Comparison of ENCODE assay signal across 11 cellular contexts in the genomic region with DNA sequence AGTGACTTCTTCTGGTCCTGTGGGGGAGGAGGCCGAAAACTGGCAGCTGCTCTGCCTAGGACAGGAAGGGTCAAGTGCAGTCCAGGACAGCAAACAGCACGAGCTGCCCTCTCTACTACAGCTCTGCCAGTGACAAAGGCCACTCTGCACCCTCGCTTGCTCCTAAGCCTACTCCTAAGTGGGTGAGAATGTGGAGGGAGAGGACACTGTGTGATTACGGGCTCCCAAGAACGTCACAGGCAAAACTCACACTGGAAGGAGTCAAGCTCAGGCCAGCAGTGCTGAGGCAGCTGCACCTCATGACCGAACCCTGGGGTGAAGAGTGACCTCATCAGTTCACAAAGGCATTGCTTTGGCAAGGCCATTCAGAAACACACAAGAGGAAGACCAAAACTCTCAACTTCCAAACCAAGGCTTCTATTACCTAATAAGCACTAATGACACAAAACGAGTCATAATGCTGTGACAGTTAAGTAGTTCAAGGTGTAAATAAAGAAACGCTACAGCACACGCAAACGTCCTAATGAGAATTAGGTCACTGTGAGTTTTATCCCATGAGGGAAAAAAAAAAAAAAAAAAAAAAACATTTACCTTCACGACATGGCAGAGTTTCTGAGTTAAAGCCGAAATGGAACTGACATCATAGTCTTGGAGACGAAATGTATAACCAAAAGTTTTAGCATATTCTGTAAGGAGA. TPM values are rescaled to one million over a fixed set of nuclear protein-coding genes. Genes with fewer than 3 reads are reported as not detected.
DNase-seq lines count a peak whose midpoint lies in the region; ATAC-seq and TF ChIP-seq lines count a peak whose summit lies in the region.
"Had no signal": no experiment of that assay in that cellular context is flagged by ENCODE, and none has a peak within 500 bp of the region (broad histone marks: within the 10 kb centered on the region; RNA-seq: fewer than 3 reads in every experiment).

No MANE protein-coding gene starts in this region.

- intact Hi-C loops in body of pancreas (cut with DNase I) = no loop called here

- H3K27ac ChIP-seq in body of pancreas (no peak overlapping the region), skeletal muscle tissue (ENCODE audit: low read depth, low read length) (peak overlapping the region; percentile 73)

- no peaks in the 10 kb centered on the region for H3K27me3 Mint-ChIP-seq in naive thymus-derived CD8-positive, alpha-beta T cell

- DNase-seq in MV-4-11 (lab: John Stamatoyannopoulos, UW) = peak; percentile 61
- peak in 2 of 4 donors; percentile 33 to 57 for DNase-seq in body of pancreas
- peak; percentile 20 for DNase-seq in kidney tubule cell (ENCODE audit: low spot score)
- DNase-seq in naive thymus-derived CD8-positive, alpha-beta T cell = no peak
- DNase-seq in stimulated activated CD4-positive, alpha-beta T cell treated with anti-CD3 and anti-CD28 coated beads, Interleukin-12 subunit alpha, Interleukin-12 subunit beta, amount 100 ng/mL, for 4 hours = no peak
- DNase-seq in NCI-H1105 treated with DMSO at 0.1 percent for 48 hours (lab: John Stamatoyannopoulos, UW) = no peak
- DNase-seq: GF-D8, immature natural killer cell, SW 1271 had no signal

- H3K27me3 ChIP-seq in body of pancreas (no peaks in the 10 kb centered on the region), skeletal muscle tissue (ENCODE audit: control insufficient read depth in 3 of 3, insufficient read depth in 3 of 3, low read length in 3 of 3) (no peaks in the 10 kb centered on the region)

- no peaks in the 10 kb centered on the region for H3K9me3 Mint-ChIP-seq in naive thymus-derived CD8-positive, alpha-beta T cell
- H3K9me3 Mint-ChIP-seq: immature natural killer cell had no signal

- WGBS in body of pancreas, 2 donors = 77 to 89% methylated on average over 13 of the region's 13 CpGs

- peaks cover 10% of the 10 kb centered on the region for H3K4me1 ChIP-seq in body of pancreas
- peaks cover 16 to 23% (median 23%) of the 10 kb centered on the region in 3 donors for H3K4me1 ChIP-seq in skeletal muscle tissue (ENCODE audit: control insufficient read depth in 3 of 3, insufficient read depth in 3 of 3, low read length in 3 of 3)

- H3K9me3 ChIP-seq in body of pancreas (no peaks in the 10 kb centered on the region), skeletal muscle tissue (ENCODE audit: control insufficient read depth in 3 of 3, low read length in 3 of 3) (no peaks in the 10 kb centered on the region)

- H3K36me3 ChIP-seq in body of pancreas (replicated peaks in 1 of 2; ENCODE audit: insufficient read depth in 1 of 2, low read depth in 2 of 2) = peaks cover 9 to 21% of the 10 kb centered on the region in 2 donors
- peaks cover 36 to 59% (median 58%) of the 10 kb centered on the region in 3 donors for H3K36me3 ChIP-seq in skeletal muscle tissue (ENCODE audit: control insufficient read depth in 3 of 3, insufficient read depth in 3 of 3, low read length in 3 of 3)

- peaks cover 0 to 100% (median 38%) of the 10 kb centered on the region in 3 donors for H3K36me3 Mint-ChIP-seq in naive thymus-derived CD8-positive, alpha-beta T cell

- no peak for TF ChIP-seq CTCF in body of pancreas (IDR thresholded peaks at IDR 0.05)

- POLR2A ChIA-PET in naive thymus-derived CD8-positive, alpha-beta T cell (lab: Charles Lee) = no interaction called here

- no peak overlapping the region for H3K4me3 Mint-ChIP-seq in naive thymus-derived CD8-positive, alpha-beta T cell
- H3K4me3 Mint-ChIP-seq: immature natural killer cell had no signal

- H3K4me3 ChIP-seq in body of pancreas (no peak overlapping the region), skeletal muscle tissue (ENCODE audit: low read length in 3 of 3) (peak overlapping the region in 2 of 3 donors; percentile 12 to 37)

- no peak for TF ChIP-seq POLR2A in body of pancreas (IDR thresholded peaks at IDR 0.05)

- ATAC-seq in body of pancreas (peak; percentile 61), HG03108 (IDR thresholded peaks at IDR 0.05; ENCODE audit: unreplicated experiment) (no peak)
- ATAC-seq in naive thymus-derived CD8-positive, alpha-beta T cell = no peak

- H3K9ac ChIP-seq in skeletal muscle tissue (ENCODE audit: low read depth in 1 of 3, low read length in 3 of 3) = peak overlapping the region in 2 of 3 donors; percentile 36 to 73

- H3K4me1 Mint-ChIP-seq in naive thymus-derived CD8-positive, alpha-beta T cell = peaks cover 2 to 17% (median 10%) of the 10 kb centered on the region in 4 donors

- peak overlapping the region in 5 of 10 donors; percentile 7 to 87 (median 60) for H3K27ac Mint-ChIP-seq in naive thymus-derived CD8-positive, alpha-beta T cell

RNA-seq across cellular contexts. Expression of a gene that starts 35.1 kb away (rescaled TPM):
- total RNA-seq in body of pancreas (10 to 100 TPM; 28.0 to 33.2 TPM), skeletal muscle tissue (16.7 TPM)
- total RNA-seq in naive thymus-derived CD8-positive, alpha-beta T cell = 100 to 1,000 TPM; 228 to 256 TPM
- polyA plus RNA-seq in naive thymus-derived CD8-positive, alpha-beta T cell = 10 to 100 TPM; 10.9 to 18.2 (median 15.2) TPM

RNA-seq across cellular contexts. Expression of a gene that starts 42.2 kb away (rescaled TPM):
- total RNA-seq in body of pancreas = 10 to 100 TPM; 11.2 to 37.9 TPM
- total RNA-seq in skeletal muscle tissue = 12.5 TPM
- total RNA-seq in naive thymus-derived CD8-positive, alpha-beta T cell = 100 to 1,000 TPM; 128 to 138 TPM
- 10 to 100 TPM; 23.5 to 59.1 (median 42.3) TPM for polyA plus RNA-seq in naive thymus-derived CD8-positive, alpha-beta T cell

Comparison
In these comparisons a context has a peak if more than half of its experiments do, and no peak if none do; other contexts are left out.
1. DNase-seq: peak in MV-4-11 (single experiment) and kidney tubule cell (single experiment); none in naive thymus-derived CD8-positive, alpha-beta T cell (0 of 10), stimulated activated CD4-positive, alpha-beta T cell treated with anti-CD3 and anti-CD28 coated beads, Interleukin-12 subunit alpha, Interleukin-12 subunit beta, amount 100 ng/mL, for 4 hours (single experiment) and NCI-H1105 treated with DMSO at 0.1 percent for 48 hours (single experiment).
2. H3K4me3 ChIP-seq: peak in skeletal muscle tissue (2 of 3); none in body of pancreas (0 of 2).
3. RNA of a gene that starts 35.1 kb away (total RNA-seq): 228 to 256 TPM in naive thymus-derived CD8-positive, alpha-beta T cell; 28.0 to 33.2 TPM in body of pancreas and 16.7 TPM in skeletal muscle tissue (single experiment); every median in the first group is over 4 times any median in the second.